Comparison of ENCODE assay signal across 8 cellular contexts in the genomic region with DNA sequence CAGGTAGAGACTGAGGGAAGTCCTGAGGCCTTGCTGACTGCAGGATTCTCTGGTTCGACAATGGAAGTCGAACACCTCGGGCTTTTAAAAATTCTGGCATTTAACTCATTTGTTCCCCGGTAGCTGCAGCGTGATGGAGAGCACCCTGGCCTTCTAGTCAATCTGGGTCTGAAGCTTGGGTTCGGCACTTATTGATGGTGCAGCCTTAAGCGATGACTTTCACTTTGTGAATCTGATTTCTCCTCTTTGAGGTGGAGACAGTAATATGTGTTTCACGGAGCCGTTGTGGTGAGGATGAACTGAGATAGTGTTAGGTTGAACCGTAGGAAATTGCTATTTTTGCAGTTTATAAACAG. TPM values are rescaled to one million over a fixed set of nuclear protein-coding genes. Genes with fewer than 3 reads are reported as not detected.
DNase-seq lines count a peak whose midpoint lies in the region; ATAC-seq and TF ChIP-seq lines count a peak whose summit lies in the region.

No MANE protein-coding gene starts in this region.

- intact Hi-C loops in prostate gland (cut with DNase I), result loop anchor here (2.0 to 5.0 kb wide), 4 partner anchors 41 to 102 kb away; a partner anchor contains a TSS

- DNase-seq in GM12865 (ENCODE audit: low read depth) (no peak), Peyer's patch (no peak), prostate gland (ENCODE audit: low spot score) (no peak), NCI-H2227 treated with DMSO at 0.1 percent for 48 hours (lab: John Stamatoyannopoulos, UW) (no peak), COR-L47 (lab: John Stamatoyannopoulos, UW) (no peak)

- ATAC-seq in HG03159 (IDR thresholded peaks at IDR 0.05; ENCODE audit: unreplicated experiment) (no peak), HG02970 (IDR thresholded peaks at IDR 0.05; ENCODE audit: low FRiP score, unreplicated experiment) (no peak)

- no peaks in the 10 kb centered on the region for H3K9me3 ChIP-seq in Peyer's patch
- H3K9me3 ChIP-seq in esophagus (ENCODE audit: control insufficient read depth in 2 of 2, insufficient read depth in 1 of 2, low read depth in 1 of 2, low read length in 1 of 2), result no peaks in the 10 kb centered on the region
- no peaks in the 10 kb centered on the region for H3K9me3 ChIP-seq in prostate gland

- 41 to 46% methylated on average over 10 of the region's 10 CpGs for WGBS in esophagus, 2 donors
- 40% methylated on average over 10 of the region's 10 CpGs for WGBS in prostate gland

- peak overlapping the region; percentile 89 for H3K4me3 ChIP-seq in GM12865 (ENCODE audit: low read depth, low read length)
- H3K4me3 ChIP-seq in Peyer's patch, result peak overlapping the region; percentile 81 to 97 (median 86)
- peak overlapping the region; percentile 8 to 59 for H3K4me3 ChIP-seq in esophagus (ENCODE audit: low read depth in 1 of 2, low read length in 2 of 2)
- H3K4me3 ChIP-seq in prostate gland, result peak overlapping the region; percentile 83 to 85

- TF ChIP-seq POLR2A in Peyer's patch (IDR thresholded peaks at IDR 0.05), result no peak
- no peak for TF ChIP-seq POLR2A in prostate gland (IDR thresholded peaks at IDR 0.05)

- peaks cover 0 to 11% (median 0%) of the 10 kb centered on the region in 3 donors for H3K36me3 ChIP-seq in Peyer's patch
- H3K36me3 ChIP-seq in esophagus (ENCODE audit: control insufficient read depth in 2 of 2, insufficient read depth in 2 of 2, low read length in 1 of 2), result peaks cover 0 to 2% of the 10 kb centered on the region in 2 donors
- no peaks in the 10 kb centered on the region for H3K36me3 ChIP-seq in prostate gland

- H3K27me3 ChIP-seq in Peyer's patch, result no peaks in the 10 kb centered on the region
- no peaks in the 10 kb centered on the region for H3K27me3 ChIP-seq in esophagus (ENCODE audit: control insufficient read depth in 1 of 2, insufficient read depth in 2 of 2, low read length in 2 of 2)
- no peaks in the 10 kb centered on the region for H3K27me3 ChIP-seq in prostate gland (replicated peaks; ENCODE audit: insufficient read depth)

- H3K4me1 ChIP-seq in Peyer's patch (peaks cover 0 to 21% (median 9%) of the 10 kb centered on the region in 4 donors), esophagus (ENCODE audit: control insufficient read depth in 2 of 2, insufficient read depth in 2 of 2, low read length in 1 of 2) (no peaks in the 10 kb centered on the region), prostate gland (replicated peaks) (no peaks in the 10 kb centered on the region)

- H3K27ac ChIP-seq in Peyer's patch (peak overlapping the region; percentile 60 to 91 (median 86)), esophagus (ENCODE audit: low read depth in 2 of 2, low read length in 1 of 2) (peak overlapping the region; percentile 44 to 79), prostate gland (peak overlapping the region; percentile 85 to 86)

- no peak for TF ChIP-seq CTCF in GM12865 (IDR thresholded peaks at IDR 0.05; ENCODE audit: insufficient read depth, low read depth, low read length, missing control alignments)
- no peak for TF ChIP-seq CTCF in Peyer's patch (IDR thresholded peaks at IDR 0.05)
- TF ChIP-seq CTCF in prostate gland (IDR thresholded peaks at IDR 0.05), result no peak

RNA-seq across cellular contexts. Expression of a gene that starts 0.6 kb away (rescaled TPM):
- total RNA-seq in Peyer's patch (10 to 100 TPM; 43.8 to 81.8 (median 71.4) TPM), prostate gland (10 to 100 TPM; 34.4 to 85.8 TPM)
- polyA plus RNA-seq in esophagus, result 10 to 100 TPM; 28.4 to 52.3 TPM

RNA-seq across cellular contexts. Expression of a gene that starts 42.0 kb away (rescaled TPM):
- total RNA-seq in Peyer's patch, result 100 to 1,000 TPM; 307 to 392 (median 318) TPM
- 100 to 1,000 TPM; 235 to 528 TPM for polyA plus RNA-seq in esophagus
- total RNA-seq in prostate gland, result 100 to 1,000 TPM; 470 to 513 TPM

RNA-seq across cellular contexts. Expression of a gene that starts 47.0 kb away (rescaled TPM):
- 1 to 10 TPM in 3 of 4 donors, not detected in 1; 1.8 to 3.7 (median 3.6) TPM for total RNA-seq in Peyer's patch
- polyA plus RNA-seq in esophagus, result 1 to 10 TPM; 1.0 to 1.4 TPM
- 1 to 10 TPM; 3.7 to 7.3 TPM for total RNA-seq in prostate gland

Comparison
In these comparisons a context has a peak if more than half of its experiments do, and no peak if none do; other contexts are left out.
1. H3K4me3 ChIP-seq: peak in every context shown above with its lines; median percentile 89 in GM12865; 86 in Peyer's patch; 84 in prostate gland; 34 in esophagus.